ENCODE assay signal across 1 cellular context in the genomic region with DNA sequence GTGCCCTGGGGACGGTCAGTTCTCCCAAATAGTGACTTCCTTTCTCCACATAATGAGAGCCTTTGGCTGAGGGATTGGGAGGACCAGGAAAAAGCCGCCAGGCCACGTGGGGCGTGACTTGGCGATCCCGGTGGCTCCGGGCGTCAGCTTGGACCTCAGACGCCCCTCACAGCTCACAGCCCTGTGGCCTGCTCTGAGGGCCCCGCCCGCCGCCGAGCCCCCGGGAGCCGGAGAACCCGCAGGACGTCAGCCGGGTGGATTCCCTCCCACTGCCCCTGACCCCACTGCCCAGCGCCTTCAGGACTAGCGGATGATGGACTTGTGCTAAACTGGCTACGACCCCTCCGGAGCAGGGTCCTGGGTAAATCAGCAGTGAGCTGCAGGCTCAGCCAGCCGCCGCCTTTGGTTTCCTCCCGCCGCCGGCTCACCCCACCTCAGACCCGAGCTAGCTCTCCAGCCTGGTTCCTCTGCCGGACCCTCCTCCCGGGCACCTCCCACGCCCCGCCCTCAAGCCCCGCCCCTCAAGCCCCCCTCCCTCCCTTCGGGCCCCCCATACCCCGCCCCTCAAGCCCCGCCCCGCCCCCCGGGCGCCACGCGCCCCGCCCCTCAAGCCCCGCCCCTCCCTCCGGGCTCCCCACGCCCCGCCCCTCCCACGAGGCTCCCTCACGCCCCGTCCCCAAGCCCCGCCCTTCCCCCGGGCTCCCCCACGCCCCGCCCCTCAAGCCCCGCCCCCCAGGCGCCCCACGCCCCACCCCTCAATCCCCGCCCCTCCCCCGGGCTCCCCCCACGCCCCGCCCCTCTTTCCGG.
TF ChIP-seq lines count a peak whose summit lies in the region.

No MANE protein-coding gene starts in this region.

TF ChIP-seq in HCT116, 20 proteins besides CTCF, POLR2A, EP300 and RAD21 (continued from another document):
- TF ChIP-seq TCF7L2 (IDR thresholded peaks at IDR 0.05; ENCODE audit: borderline replicate concordance, extremely low read depth, insufficient read depth, insufficient read length) (no peak), CBX3 (IDR thresholded peaks at IDR 0.05; ENCODE audit: low read depth) (no peak), EZH2phosphoT487 (IDR thresholded peaks at IDR 0.05; ENCODE audit: borderline replicate concordance) (no peak), EGR1 (IDR thresholded peaks at IDR 0.05; ENCODE audit: low read depth) (no peak), SRF (IDR thresholded peaks at IDR 0.05; ENCODE audit: low read depth) (no peak)
